14 cellular contexts compared by ENCODE assay signal in genomic region chr3:14811733-14812132, GRCh38. TPM values are rescaled to one million over a fixed set of nuclear protein-coding genes. Genes with fewer than 3 reads are reported as not detected.
DNase-seq lines count a peak whose midpoint lies in the region; ATAC-seq and TF ChIP-seq lines count a peak whose summit lies in the region.
"Had no signal": no experiment of that assay in that cellular context is flagged by ENCODE, and none has a peak within 500 bp of the region (broad histone marks: within the 10 kb centered on the region; RNA-seq: fewer than 3 reads in every experiment).

No MANE protein-coding gene starts in this region.

- H3K27me3 Mint-ChIP-seq in MCF 10A (ENCODE audit: insufficient read depth, unreplicated experiment), result peaks cover 91% of the 10 kb centered on the region
- H3K27me3 Mint-ChIP-seq in progenitor cell of endocrine pancreas, result peaks cover 81% of the 10 kb centered on the region
- peaks cover 52% of the 10 kb centered on the region for H3K27me3 Mint-ChIP-seq in activated CD8-positive, alpha-beta T cell treated with anti-CD3 and anti-CD28 coated beads for 36 hours

- no peak overlapping the region for H3K4me3 Mint-ChIP-seq in MCF 10A (ENCODE audit: unreplicated experiment)
- H3K4me3 Mint-ChIP-seq in progenitor cell of endocrine pancreas (ENCODE audit: low read depth), result peak overlapping the region; percentile 73
- H3K4me3 Mint-ChIP-seq in activated CD8-positive, alpha-beta T cell treated with anti-CD3 and anti-CD28 coated beads for 36 hours, result no peak overlapping the region

- H3K4me3 ChIP-seq in breast epithelium, result peak overlapping the region; percentile 56 to 84 (median 76)
- peak overlapping the region; percentile 72 for H3K4me3 ChIP-seq in iPS-15b (ENCODE audit: low read depth, low read length)
- H3K4me3 ChIP-seq: SJCRH30 had no signal

- no TSS peak for BruUV-seq in MCF 10A (replicated peaks; lab: Mats Ljungman, UMichigan)

- no peak overlapping the region for H3K27ac Mint-ChIP-seq in MCF 10A (ENCODE audit: low read depth, unreplicated experiment)
- H3K27ac Mint-ChIP-seq in progenitor cell of endocrine pancreas, result no peak overlapping the region
- H3K27ac Mint-ChIP-seq in activated CD8-positive, alpha-beta T cell treated with anti-CD3 and anti-CD28 coated beads for 36 hours, result no peak overlapping the region
- H3K27ac Mint-ChIP-seq: immature natural killer cell; stimulated activated naive B cell treated with anti-CD40 and anti-IgM and Interleukin-4, amounts not matched to agents 10 μg/mL and 1 μg/mL and 100 μg/mL, for 72 hours had no signal

- CTCF ChIA-PET in MCF 10A (lab: Yijun Ruan, JAX), result no interaction called here
- CTCF ChIA-PET in activated CD8-positive, alpha-beta T cell treated with anti-CD3 and anti-CD28 coated beads for 36 hours (lab: Charles Lee), result no interaction called here

- TF ChIP-seq POLR2A in breast epithelium (IDR thresholded peaks at IDR 0.05), result no peak

- no peaks in the 10 kb centered on the region for H3K9me3 Mint-ChIP-seq in MCF 10A (ENCODE audit: unreplicated experiment)
- no peaks in the 10 kb centered on the region for H3K9me3 Mint-ChIP-seq in progenitor cell of endocrine pancreas (ENCODE audit: low read depth)
- no peaks in the 10 kb centered on the region for H3K9me3 Mint-ChIP-seq in activated CD8-positive, alpha-beta T cell treated with anti-CD3 and anti-CD28 coated beads for 36 hours
- H3K9me3 Mint-ChIP-seq: immature natural killer cell; stimulated activated naive B cell treated with anti-CD40 and anti-IgM and Interleukin-4, amounts not matched to agents 10 μg/mL and 1 μg/mL and 100 μg/mL, for 72 hours had no signal

- H3K27me3 ChIP-seq in breast epithelium, result peaks cover 0 to 22% of the 10 kb centered on the region in 2 donors
- peaks cover 49% of the 10 kb centered on the region for H3K27me3 ChIP-seq in iPS-15b (ENCODE audit: control insufficient read depth, insufficient read depth, low read length)
- H3K27me3 ChIP-seq: SJCRH30 had no signal

- no peaks in the 10 kb centered on the region for H3K9me3 ChIP-seq in breast epithelium
- no peaks in the 10 kb centered on the region for H3K9me3 ChIP-seq in iPS-15b (ENCODE audit: control insufficient read depth, insufficient read depth, low read length)
- H3K9me3 ChIP-seq: SJCRH30 had no signal

- no peak for TF ChIP-seq CTCF in breast epithelium (IDR thresholded peaks at IDR 0.05)
- no peak for TF ChIP-seq CTCF in MCF 10A (IDR thresholded peaks at IDR 0.05; ENCODE audit: unreplicated experiment)
- no peak for TF ChIP-seq CTCF in progenitor cell of endocrine pancreas (IDR thresholded peaks at IDR 0.05; ENCODE audit: unreplicated experiment)
- TF ChIP-seq CTCF in activated CD8-positive, alpha-beta T cell treated with anti-CD3 and anti-CD28 coated beads for 36 hours (IDR thresholded peaks at IDR 0.05), result no peak

- no peak overlapping the region for H3K9ac ChIP-seq in iPS-15b (ENCODE audit: low read depth, low read length)

- H3K4me1 Mint-ChIP-seq in MCF 10A (ENCODE audit: insufficient read depth, unreplicated experiment) (peaks cover 3% of the 10 kb centered on the region), progenitor cell of endocrine pancreas (ENCODE audit: low read depth) (peaks cover 3% of the 10 kb centered on the region)
- H3K4me1 Mint-ChIP-seq in activated CD8-positive, alpha-beta T cell treated with anti-CD3 and anti-CD28 coated beads for 36 hours (ENCODE audit: low read depth), result peaks cover 5% of the 10 kb centered on the region
- H3K4me1 Mint-ChIP-seq: immature natural killer cell had no signal

- intact Hi-C loops in breast epithelium (cut with DNase I; ENCODE audit: low total_unique reads) (no loop called here), MCF 10A (cut with micrococcal nuclease) (no loop called here)
- intact Hi-C loops in activated CD8-positive, alpha-beta T cell treated with anti-CD3 and anti-CD28 coated beads for 36 hours (cut with micrococcal nuclease), result no loop called here

- H3K36me3 Mint-ChIP-seq in MCF 10A (ENCODE audit: insufficient read depth, unreplicated experiment), result peaks cover 5% of the 10 kb centered on the region
- no peaks in the 10 kb centered on the region for H3K36me3 Mint-ChIP-seq in progenitor cell of endocrine pancreas (ENCODE audit: insufficient read depth)
- no peaks in the 10 kb centered on the region for H3K36me3 Mint-ChIP-seq in activated CD8-positive, alpha-beta T cell treated with anti-CD3 and anti-CD28 coated beads for 36 hours (ENCODE audit: low read depth)
- H3K36me3 Mint-ChIP-seq: immature natural killer cell; stimulated activated naive B cell treated with anti-CD40 and anti-IgM and Interleukin-4, amounts not matched to agents 10 μg/mL and 1 μg/mL and 100 μg/mL, for 72 hours had no signal

- H3K36me3 ChIP-seq in breast epithelium, result no peaks in the 10 kb centered on the region
- no peaks in the 10 kb centered on the region for H3K36me3 ChIP-seq in iPS-15b (ENCODE audit: control insufficient read depth, insufficient read depth, low read length)
- H3K36me3 ChIP-seq: SJCRH30 had no signal

- DNase-seq in breast epithelium (ENCODE audit: low spot score in 2 of 2), result no peak
- no peak for DNase-seq in MCF 10A (ENCODE audit: unreplicated experiment)
- no peak for DNase-seq in progenitor cell of endocrine pancreas (ENCODE audit: low spot score, unreplicated experiment)
- DNase-seq in activated CD8-positive, alpha-beta T cell treated with anti-CD3 and anti-CD28 coated beads for 36 hours, result no peak
- DNase-seq: Calu3; immature natural killer cell; NCI-H1417; NCI-H526 treated with DMSO at 0.1 percent for 48 hours; SJCRH30; stimulated activated naive B cell treated with anti-CD40 and anti-IgM and Interleukin-4, amounts not matched to agents 10 μg/mL and 1 μg/mL and 100 μg/mL, for 72 hours had no signal

- H3K4me1 ChIP-seq in breast epithelium (no peaks in the 10 kb centered on the region), iPS-15b (ENCODE audit: control insufficient read depth, insufficient read depth, low read length) (peaks cover 4% of the 10 kb centered on the region)
- H3K4me1 ChIP-seq: SJCRH30 had no signal

- ATAC-seq in GM21529 (IDR thresholded peaks at IDR 0.05; ENCODE audit: unreplicated experiment) (no peak), HG03095 (IDR thresholded peaks at IDR 0.05; ENCODE audit: unreplicated experiment) (no peak), GM21723 (IDR thresholded peaks at IDR 0.05; ENCODE audit: unreplicated experiment) (no peak)
- no peak for ATAC-seq in activated CD8-positive, alpha-beta T cell treated with anti-CD3 and anti-CD28 coated beads for 36 hours
- ATAC-seq: stimulated activated naive B cell treated with anti-CD40 and anti-IgM and Interleukin-4, amounts not matched to agents 10 μg/mL and 1 μg/mL and 100 μg/mL, for 72 hours had no signal

- POLR2A ChIA-PET in MCF 10A (lab: Yijun Ruan, JAX), result no interaction called here
- POLR2A ChIA-PET in activated CD8-positive, alpha-beta T cell treated with anti-CD3 and anti-CD28 coated beads for 36 hours (lab: Charles Lee), result no interaction called here

- peak overlapping the region in 1 of 2 donors; percentile 84 for H3K27ac ChIP-seq in breast epithelium
- H3K27ac ChIP-seq: SJCRH30 had no signal

RNA-seq across cellular contexts. Expression of gene FGD5, which starts 7.0 kb away (rescaled TPM):
- total RNA-seq in breast epithelium, result 10 to 100 TPM in 2 of 3 donors, 1 to 10 TPM in 1; 7.3 to 28.2 (median 18.7) TPM
- not detected in 2 replicates for total RNA-seq in MCF 10A (2022)
- 0.09 and 0.17 TPM in 2 replicates for total RNA-seq in progenitor cell of endocrine pancreas
- not detected for total RNA-seq in activated CD8-positive, alpha-beta T cell treated with anti-CD3 and anti-CD28 coated beads for 36 hours
- total RNA-seq: Calu3, SJCRH30 had no signal
